ENCODE assay signal across 2 cellular contexts in the genomic region with DNA sequence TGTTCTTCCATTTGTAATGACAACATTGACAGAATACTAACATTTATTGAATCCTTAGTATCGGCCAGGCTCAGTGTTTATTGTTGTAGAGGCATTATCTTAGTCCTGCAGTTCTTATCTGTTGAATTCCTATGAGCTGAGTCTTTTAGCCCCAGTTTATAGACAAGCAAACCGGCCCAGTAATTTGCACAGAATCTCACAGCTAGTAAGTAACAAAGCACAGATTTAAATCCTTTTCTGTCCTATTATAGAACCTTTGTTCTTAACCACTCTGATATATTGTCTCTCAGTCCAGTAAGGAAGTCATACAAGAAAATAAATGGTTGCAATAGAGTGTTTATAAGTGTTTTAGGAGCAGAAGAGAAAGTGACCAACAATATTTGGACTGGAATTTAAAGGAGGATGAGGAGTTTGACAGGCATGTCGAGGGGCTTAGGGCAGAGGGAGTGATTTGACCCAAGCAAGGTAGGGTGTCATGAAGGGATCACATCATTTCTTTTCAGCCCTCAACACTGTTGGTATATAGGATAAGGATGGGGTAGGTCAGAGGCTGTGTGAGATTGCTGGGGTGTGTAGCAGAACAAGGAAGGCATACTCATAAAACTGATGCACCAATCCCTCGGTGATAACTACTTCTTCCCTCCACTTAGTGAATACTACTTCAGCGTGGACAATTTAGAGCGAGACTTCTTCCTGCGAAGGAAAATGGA.
TF ChIP-seq lines count a peak whose summit lies in the region.

No MANE protein-coding gene starts in this region.

TF ChIP-seq in SK-N-SH, 30 proteins besides CTCF, POLR2A, EP300 and RAD21 (continued from another document):
- no peak for TF ChIP-seq SMC3 (IDR thresholded peaks at IDR 0.05; ENCODE audit: low read depth, low read length)
- TF ChIP-seq, protein P1, sequence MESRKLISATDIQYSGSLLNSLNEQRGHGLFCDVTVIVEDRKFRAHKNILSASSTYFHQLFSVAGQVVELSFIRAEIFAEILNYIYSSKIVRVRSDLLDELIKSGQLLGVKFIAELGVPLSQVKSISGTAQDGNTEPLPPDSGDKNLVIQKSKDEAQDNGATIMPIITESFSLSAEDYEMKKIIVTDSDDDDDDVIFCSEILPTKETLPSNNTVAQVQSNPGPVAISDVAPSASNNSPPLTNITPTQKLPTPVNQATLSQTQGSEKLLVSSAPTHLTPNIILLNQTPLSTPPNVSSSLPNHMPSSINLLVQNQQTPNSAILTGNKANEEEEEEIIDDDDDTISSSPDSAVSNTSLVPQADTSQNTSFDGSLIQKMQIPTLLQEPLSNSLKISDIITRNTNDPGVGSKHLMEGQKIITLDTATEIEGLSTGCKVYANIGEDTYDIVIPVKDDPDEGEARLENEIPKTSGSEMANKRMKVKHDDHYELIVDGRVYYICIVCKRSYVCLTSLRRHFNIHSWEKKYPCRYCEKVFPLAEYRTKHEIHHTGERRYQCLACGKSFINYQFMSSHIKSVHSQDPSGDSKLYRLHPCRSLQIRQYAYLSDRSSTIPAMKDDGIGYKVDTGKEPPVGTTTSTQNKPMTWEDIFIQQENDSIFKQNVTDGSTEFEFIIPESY (IDR thresholded peaks at IDR 0.05; ENCODE audit: borderline replicate concordance, low read depth), result no peak
- TF ChIP-seq EZH2phosphoT487 (IDR thresholded peaks at IDR 0.05; ENCODE audit: borderline replicate concordance, low read depth), result no peak
- TF ChIP-seq PBX3 (IDR thresholded peaks at IDR 0.05), result no peak
- no peak for TF ChIP-seq RCOR1 (IDR thresholded peaks at IDR 0.05; ENCODE audit: low read length)
- TF ChIP-seq JUND (IDR thresholded peaks at IDR 0.05), result no peak

TF ChIP-seq in SK-N-SH treated with all-trans-retinoic acid at 6 μM for 48 hours, 23 proteins besides CTCF, POLR2A, EP300 and RAD21 (continued from another document):
- TF ChIP-seq, protein P2, sequence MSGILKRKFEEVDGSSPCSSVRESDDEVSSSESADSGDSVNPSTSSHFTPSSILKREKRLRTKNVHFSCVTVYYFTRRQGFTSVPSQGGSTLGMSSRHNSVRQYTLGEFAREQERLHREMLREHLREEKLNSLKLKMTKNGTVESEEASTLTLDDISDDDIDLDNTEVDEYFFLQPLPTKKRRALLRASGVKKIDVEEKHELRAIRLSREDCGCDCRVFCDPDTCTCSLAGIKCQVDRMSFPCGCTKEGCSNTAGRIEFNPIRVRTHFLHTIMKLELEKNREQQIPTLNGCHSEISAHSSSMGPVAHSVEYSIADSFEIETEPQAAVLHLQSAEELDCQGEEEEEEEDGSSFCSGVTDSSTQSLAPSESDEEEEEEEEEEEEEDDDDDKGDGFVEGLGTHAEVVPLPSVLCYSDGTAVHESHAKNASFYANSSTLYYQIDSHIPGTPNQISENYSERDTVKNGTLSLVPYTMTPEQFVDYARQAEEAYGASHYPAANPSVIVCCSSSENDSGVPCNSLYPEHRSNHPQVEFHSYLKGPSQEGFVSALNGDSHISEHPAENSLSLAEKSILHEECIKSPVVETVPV (CRISPR knock-in tag; IDR thresholded peaks at IDR 0.05), result no peak
- no peak for TF ChIP-seq RARB (CRISPR knock-in tag; IDR thresholded peaks at IDR 0.05)
- TF ChIP-seq ARNTL (CRISPR knock-in tag; IDR thresholded peaks at IDR 0.05; ENCODE audit: borderline replicate concordance, low read depth), result no peak
- TF ChIP-seq, protein P3, sequence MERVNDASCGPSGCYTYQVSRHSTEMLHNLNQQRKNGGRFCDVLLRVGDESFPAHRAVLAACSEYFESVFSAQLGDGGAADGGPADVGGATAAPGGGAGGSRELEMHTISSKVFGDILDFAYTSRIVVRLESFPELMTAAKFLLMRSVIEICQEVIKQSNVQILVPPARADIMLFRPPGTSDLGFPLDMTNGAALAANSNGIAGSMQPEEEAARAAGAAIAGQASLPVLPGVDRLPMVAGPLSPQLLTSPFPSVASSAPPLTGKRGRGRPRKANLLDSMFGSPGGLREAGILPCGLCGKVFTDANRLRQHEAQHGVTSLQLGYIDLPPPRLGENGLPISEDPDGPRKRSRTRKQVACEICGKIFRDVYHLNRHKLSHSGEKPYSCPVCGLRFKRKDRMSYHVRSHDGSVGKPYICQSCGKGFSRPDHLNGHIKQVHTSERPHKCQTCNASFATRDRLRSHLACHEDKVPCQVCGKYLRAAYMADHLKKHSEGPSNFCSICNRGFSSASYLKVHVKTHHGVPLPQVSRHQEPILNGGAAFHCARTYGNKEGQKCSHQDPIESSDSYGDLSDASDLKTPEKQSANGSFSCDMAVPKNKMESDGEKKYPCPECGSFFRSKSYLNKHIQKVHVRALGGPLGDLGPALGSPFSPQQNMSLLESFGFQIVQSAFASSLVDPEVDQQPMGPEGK (CRISPR knock-in tag; IDR thresholded peaks at IDR 0.05; ENCODE audit: borderline replicate concordance), result no peak
- TF ChIP-seq ISL1 (CRISPR knock-in tag; IDR thresholded peaks at IDR 0.05), result no peak
- no peak for TF ChIP-seq ZFP3 (CRISPR knock-in tag; IDR thresholded peaks at IDR 0.05)
- no peak for TF ChIP-seq OSR1 (CRISPR knock-in tag; IDR thresholded peaks at IDR 0.05)
- TF ChIP-seq TOX (CRISPR knock-in tag; IDR thresholded peaks at IDR 0.05; ENCODE audit: borderline replicate concordance), result no peak
- no peak for TF ChIP-seq ZC3H10 (CRISPR knock-in tag; IDR thresholded peaks at IDR 0.05)
- TF ChIP-seq POU6F1 (CRISPR knock-in tag; IDR thresholded peaks at IDR 0.05; ENCODE audit: borderline replicate concordance, low read depth), result no peak
- no peak for TF ChIP-seq CSDC2 (CRISPR knock-in tag; IDR thresholded peaks at IDR 0.05)
- no peak for TF ChIP-seq BACH2 (CRISPR knock-in tag; IDR thresholded peaks at IDR 0.05; ENCODE audit: borderline replicate concordance)
- TF ChIP-seq TCF4 (CRISPR knock-in tag; IDR thresholded peaks at IDR 0.05; ENCODE audit: borderline replicate concordance), result no peak
- TF ChIP-seq CREB5 (CRISPR knock-in tag; IDR thresholded peaks at IDR 0.05; ENCODE audit: low read depth), result no peak
